10 cellular contexts compared by ENCODE assay signal in genomic region chr17:29621751-29622194, GRCh38. TPM values are rescaled to one million over a fixed set of nuclear protein-coding genes. Genes with fewer than 3 reads are reported as not detected.
A peak's percentile ranks its signal among the peaks of the same experiment; 100 is the strongest.
DNase-seq lines count a peak whose midpoint lies in the region; TF ChIP-seq lines count a peak whose summit lies in the region.
"Had no signal": no experiment of that assay in that cellular context is flagged by ENCODE, and none has a peak within 500 bp of the region (broad histone marks: within the 10 kb centered on the region; RNA-seq: fewer than 3 reads in every experiment).

No MANE protein-coding gene starts in this region.

- TF ChIP-seq EP300 in sigmoid colon (IDR thresholded peaks at IDR 0.05): no peak

- intact Hi-C loops in sigmoid colon (cut with DNase I): loop anchor here (10.0 kb wide), 1 partner anchor 313 kb away; the partner anchor contains the start of gene SSH2

- no peaks in the 10 kb centered on the region for H3K27me3 ChIP-seq in sigmoid colon

- no peak for TF ChIP-seq POLR2A in sigmoid colon (IDR thresholded peaks at IDR 0.05)

- H3K4me3 ChIP-seq in SK-N-MC (peak overlapping the region; percentile 90), fibroblast of mammary gland (ENCODE audit: control insufficient read depth, low read depth, low read length) (peak overlapping the region; percentile 62), sigmoid colon (peak overlapping the region; percentile 55 to 76 (median 65))

- H3K27ac ChIP-seq in SK-N-MC: no peak overlapping the region
- H3K27ac ChIP-seq in sigmoid colon: peak overlapping the region; percentile 77 to 92 (median 86)
- H3K27ac ChIP-seq: body of pancreas had no signal

- DNase-seq in SK-N-MC (ENCODE audit: low read depth, low spot score): no peak
- no peak for DNase-seq in fibroblast of mammary gland (ENCODE audit: low read depth)
- DNase-seq in sigmoid colon: peak; percentile 63
- DNase-seq in HCEC 1CT: no peak
- no peak for DNase-seq in NCI-H510A treated with DMSO at 0.1 percent for 48 hours (lab: John Stamatoyannopoulos, UW)
- DNase-seq in hypothalamus (lab: John Stamatoyannopoulos, UW): no peak
- no peak for DNase-seq in NCI-H2227 treated with DMSO at 0.1 percent for 48 hours (lab: John Stamatoyannopoulos, UW)
- DNase-seq: NCI-H187 treated with DMSO at 0.1 percent for 48 hours had no signal

- H3K9ac ChIP-seq in ES-I3 (ENCODE audit: low read depth, low read length) (peak overlapping the region; percentile 64; the same call in 1 of the 2 replicates), SK-N-MC (ENCODE audit: insufficient read length) (no peak overlapping the region)

- H3K36me3 ChIP-seq in ES-I3 (ENCODE audit: insufficient read depth, low read length) (no peaks in the 10 kb centered on the region), SK-N-MC (ENCODE audit: insufficient read depth, low read length) (no peaks in the 10 kb centered on the region), sigmoid colon (no peaks in the 10 kb centered on the region)

- no peak for TF ChIP-seq CTCF in fibroblast of mammary gland (conservative IDR thresholded peaks at IDR 0.05; ENCODE audit: control insufficient read depth, insufficient read depth, low read depth, low read length)
- no peak for TF ChIP-seq CTCF in sigmoid colon (IDR thresholded peaks at IDR 0.05)

- 82 to 85% methylated on average over 8 of the region's 8 CpGs for WGBS in sigmoid colon, 2 donors

- H3K4me1 ChIP-seq in ES-I3 (ENCODE audit: insufficient read depth, low read length) (peaks cover 43% of the 10 kb centered on the region), sigmoid colon (peaks cover 0 to 66% (median 46%) of the 10 kb centered on the region in 4 donors)

- H3K9me3 ChIP-seq in ES-I3 (ENCODE audit: control insufficient read depth, insufficient read depth, low read length) (no peaks in the 10 kb centered on the region), SK-N-MC (ENCODE audit: low read depth, low read length) (no peaks in the 10 kb centered on the region), sigmoid colon (no peaks in the 10 kb centered on the region)
- H3K9me3 ChIP-seq: body of pancreas had no signal

RNA-seq across cellular contexts. Expression of gene CORO6, which starts 0.9 kb away (rescaled TPM):
- total RNA-seq in sigmoid colon: 10 to 100 TPM; 23.9 to 94.4 (median 35.1) TPM
- polyA plus RNA-seq in sigmoid colon: 1 to 10 TPM in 2 of 3 donors, under 1 TPM in 1; 0.23 to 4.9 (median 3.0) TPM

RNA-seq across cellular contexts. Expression of gene ANKRD13B, which starts 28.8 kb away (rescaled TPM):
- total RNA-seq in sigmoid colon: 10 to 100 TPM in 1 of 4 donors, 1 to 10 TPM in 3; 5.4 to 17.2 (median 6.2) TPM
- polyA plus RNA-seq in sigmoid colon: 1 to 10 TPM; 1.6 to 5.2 (median 3.0) TPM

RNA-seq across cellular contexts. Expression of gene GIT1, which starts 32.3 kb away (rescaled TPM):
- total RNA-seq in sigmoid colon: 10 to 100 TPM; 13.6 to 31.3 (median 16.8) TPM
- 10 to 100 TPM; 16.9 to 28.5 (median 18.0) TPM for polyA plus RNA-seq in sigmoid colon

RNA-seq across cellular contexts. Expression of gene TP53I13, which starts 53.3 kb away (rescaled TPM):
- total RNA-seq in sigmoid colon: 10 to 100 TPM; 28.8 to 41.8 (median 35.4) TPM
- 10 to 100 TPM; 14.4 to 79.0 (median 20.3) TPM for polyA plus RNA-seq in sigmoid colon

RNA-seq across cellular contexts. Expression of gene ABHD15, which starts 54.9 kb away (rescaled TPM):
- total RNA-seq in sigmoid colon: 10 to 100 TPM in 1 of 4 donors, 1 to 10 TPM in 3; 4.1 to 10.8 (median 6.7) TPM
- polyA plus RNA-seq in sigmoid colon: 10 to 100 TPM in 1 of 3 donors, 1 to 10 TPM in 2; 4.9 to 10.3 (median 5.4) TPM
